Comparison of ENCODE assay signal across 10 cellular contexts in the genomic region with DNA sequence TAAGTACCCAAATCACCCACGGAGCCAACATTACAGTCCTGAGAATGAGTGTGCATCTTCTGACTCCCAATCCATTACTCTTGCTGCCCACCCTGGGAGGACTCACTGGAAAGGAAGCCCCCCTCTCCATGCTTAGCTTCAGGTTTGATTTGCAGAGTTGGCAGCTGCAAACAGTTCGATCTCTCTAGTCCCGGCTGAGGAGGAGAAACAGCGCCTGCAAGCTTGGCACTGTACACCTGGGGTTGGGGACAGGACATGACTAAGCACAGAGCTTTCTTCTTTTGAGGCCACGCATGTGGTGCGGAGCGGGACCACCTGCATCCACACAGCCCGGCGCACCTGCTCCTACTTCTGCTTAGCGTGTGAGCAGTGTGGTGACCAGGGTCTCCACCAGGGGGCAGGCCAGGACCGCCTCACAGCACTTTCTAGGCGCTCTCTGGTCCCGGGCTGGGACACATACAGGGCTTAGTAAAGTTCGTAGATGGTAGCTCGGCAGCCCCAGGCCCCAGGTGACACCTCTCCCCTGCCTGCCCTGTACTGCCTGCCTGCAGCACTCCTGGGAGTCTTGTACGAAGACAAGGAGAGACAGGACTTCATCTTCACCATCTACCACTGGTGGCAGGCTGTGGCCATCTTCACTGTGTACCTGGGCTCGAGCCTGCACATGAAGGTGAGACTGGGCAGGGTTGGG. TPM values are rescaled to one million over a fixed set of nuclear protein-coding genes. Genes with fewer than 3 reads are reported as not detected.
DNase-seq lines count a peak whose midpoint lies in the region; ATAC-seq and TF ChIP-seq lines count a peak whose summit lies in the region.
"Not testable (repeated sequence)": the region's sequence is repeated elsewhere in the genome, so short reads cannot be mapped to it uniquely, and the experiment has no call there.
"Had no signal": no experiment of that assay in that cellular context is flagged by ENCODE, and none has a peak within 500 bp of the region (broad histone marks: within the 10 kb centered on the region; RNA-seq: fewer than 3 reads in every experiment).

No MANE protein-coding gene starts in this region.

- H3K27me3 ChIP-seq in Caco-2 (replicated peaks; ENCODE audit: control insufficient read depth, insufficient read depth, low read length); Peyer's patch; upper lobe of left lung: not testable (repeated sequence)
- H3K27me3 ChIP-seq in hepatocyte: peaks cover 18% of the 10 kb centered on the region

- not testable (repeated sequence) for H3K4me3 Mint-ChIP-seq in Caco-2 (ENCODE audit: unreplicated experiment); HFFc6; chondrocyte (ENCODE audit: unreplicated experiment); progenitor cell of endocrine pancreas (ENCODE audit: low read depth)

- not testable (repeated sequence) for H3K4me2 ChIP-seq in hepatocyte

- not testable (repeated sequence) for H3K27ac Mint-ChIP-seq in Caco-2 (ENCODE audit: unreplicated experiment); HFFc6; chondrocyte (ENCODE audit: unreplicated experiment); progenitor cell of endocrine pancreas

- POLR2A ChIA-PET in Caco-2 (lab: Charles Lee): not testable (repeated sequence)

- not testable (repeated sequence) for H3K9me3 Mint-ChIP-seq in Caco-2 (ENCODE audit: unreplicated experiment); HFFc6; chondrocyte (ENCODE audit: low read depth); progenitor cell of endocrine pancreas (ENCODE audit: low read depth)

- not testable (repeated sequence) for H3K9me2 ChIP-seq in hepatocyte (replicated peaks; ENCODE audit: insufficient read depth)

- H3K36me3 Mint-ChIP-seq in Caco-2 (ENCODE audit: insufficient read depth, unreplicated experiment); HFFc6 (ENCODE audit: low read depth); chondrocyte (ENCODE audit: low read depth); progenitor cell of endocrine pancreas (ENCODE audit: insufficient read depth): not testable (repeated sequence)

- not testable (repeated sequence) for H3K27ac ChIP-seq in Peyer's patch, hepatocyte, upper lobe of left lung

- H3K4me3 ChIP-seq in Caco-2 (ENCODE audit: low read depth, low read length); Peyer's patch; hepatocyte; upper lobe of left lung: not testable (repeated sequence)

- TF ChIP-seq EP300 in upper lobe of left lung (IDR thresholded peaks at IDR 0.05): not testable (repeated sequence)

- not testable (repeated sequence) for H3K36me3 ChIP-seq in Caco-2 (ENCODE audit: control insufficient read depth, insufficient read depth, low read length); Peyer's patch; hepatocyte (replicated peaks; ENCODE audit: insufficient read depth, low read depth); upper lobe of left lung

- peak; percentile 71 to 74 for DNase-seq in Caco-2
- DNase-seq in HFFc6; Peyer's patch; chondrocyte (ENCODE audit: low spot score); hepatocyte (ENCODE audit: low spot score); upper lobe of left lung: not testable (repeated sequence)
- peak; percentile 29 for DNase-seq in activated T-cell treated with anti-CD3 and anti-CD28 coated beads, Interleukin-2, amount 50 U/mL, for 1 hour
- peak; percentile 27 for DNase-seq in progenitor cell of endocrine pancreas (ENCODE audit: low spot score, unreplicated experiment)

- not testable (repeated sequence) for H2AFZ ChIP-seq in hepatocyte

- H3K4me1 Mint-ChIP-seq in Caco-2 (ENCODE audit: low read depth, unreplicated experiment); HFFc6 (ENCODE audit: low read depth); chondrocyte (ENCODE audit: low read depth); progenitor cell of endocrine pancreas (ENCODE audit: low read depth): not testable (repeated sequence)

- not testable (repeated sequence) for ATAC-seq in upper lobe of left lung (ENCODE audit: low FRiP score in 2 of 2)

- peak in 1 of 2 experiments; percentile 76 for TF ChIP-seq CTCF in Caco-2 (IDR thresholded peaks at IDR 0.05; ENCODE audit: insufficient read depth in 1 of 2, low read depth in 1 of 2, low read length in 1 of 2, severe bottlenecking in 1 of 2, unreplicated experiment in 1 of 2)
- TF ChIP-seq CTCF in HFFc6 (IDR thresholded peaks at IDR 0.05): peak; percentile 76
- peak in 4 of 6 experiments; percentile 29 to 47 (median 38) for TF ChIP-seq CTCF in Peyer's patch (IDR thresholded peaks at IDR 0.05)
- peak; percentile 74 for TF ChIP-seq CTCF in chondrocyte (IDR thresholded peaks at IDR 0.05)
- peak; percentile 50 for TF ChIP-seq CTCF in hepatocyte (IDR thresholded peaks at IDR 0.05; ENCODE audit: poor library complexity)
- TF ChIP-seq CTCF in progenitor cell of endocrine pancreas (IDR thresholded peaks at IDR 0.05; ENCODE audit: unreplicated experiment): peak; percentile 65
- TF ChIP-seq CTCF in upper lobe of left lung (IDR thresholded peaks at IDR 0.05): peak in 5 of 6 experiments; percentile 27 to 54 (median 45)

- not testable (repeated sequence) for H3K9me3 ChIP-seq in Caco-2; Peyer's patch; hepatocyte (ENCODE audit: low read depth); upper lobe of left lung

- not testable (repeated sequence) for H3K79me2 ChIP-seq in hepatocyte

- H3K4me1 ChIP-seq in Caco-2; Peyer's patch; hepatocyte (ENCODE audit: insufficient read depth): not testable (repeated sequence)
- peaks cover 5 to 10% (median 7%) of the 10 kb centered on the region in 4 donors for H3K4me1 ChIP-seq in upper lobe of left lung

- not testable (repeated sequence) for H3K27me3 Mint-ChIP-seq in Caco-2 (ENCODE audit: insufficient read depth, unreplicated experiment)
- H3K27me3 Mint-ChIP-seq in HFFc6 (ENCODE audit: insufficient read depth) (peaks cover 27% of the 10 kb centered on the region), chondrocyte (ENCODE audit: low read depth) (peaks cover 48% of the 10 kb centered on the region), progenitor cell of endocrine pancreas (peaks cover 56% of the 10 kb centered on the region)

- not testable (repeated sequence) for H4K20me1 ChIP-seq in hepatocyte (ENCODE audit: insufficient read depth, poor library complexity, severe bottlenecking)

- TF ChIP-seq POLR2A in Peyer's patch (IDR thresholded peaks at IDR 0.05); upper lobe of left lung (IDR thresholded peaks at IDR 0.05): not testable (repeated sequence)

- WGBS in hepatocyte (ENCODE audit: low lambda C conversion rate, missing lambda C conversion rate): 29% methylated on average over 10 of the region's 17 CpGs
- WGBS in upper lobe of left lung, 2 donors: 15 to 16% methylated on average over 6 to 12 of the region's 17 CpGs

- intact Hi-C loops in Caco-2 (cut with micrococcal nuclease; ENCODE audit: unreplicated experiment): not testable (repeated sequence)

- CTCF ChIA-PET in Caco-2 (lab: Charles Lee): interaction anchor here (0.6 kb wide), 1 partner anchor 166 kb away, joined by 4 read pairs; no protein-coding TSS in a partner anchor

- BruUV-seq in Caco-2 (replicated peaks; lab: Mats Ljungman, UMichigan): not testable (repeated sequence)

RNA-seq across cellular contexts. Expression of gene KRTAP5-11, which starts 22.3 kb away (rescaled TPM):
- total RNA-seq in Caco-2 (2022): not detected in 2 replicates
- not detected for total RNA-seq in HFFc6 (2021; fragmentation: NEBNext Ultra II Directional; extraction: Animal tissue kit (Norgen Biotek cat#: 25700))
- not detected for total RNA-seq in Peyer's patch
- not detected in 3 replicates for total RNA-seq in chondrocyte
- not detected in 2 replicates for total RNA-seq in hepatocyte
- not detected in 2 replicates for polyA plus RNA-seq in hepatocyte
- not detected in 2 replicates for total RNA-seq in progenitor cell of endocrine pancreas
- total RNA-seq in upper lobe of left lung: not detected
- total RNA-seq: right atrium auricular region, SK-MEL-5 had no signal

RNA-seq across cellular contexts. Expression of gene KRTAP5-10, which starts 39.6 kb away (rescaled TPM):
- total RNA-seq in Caco-2 (2022): not detected in 2 replicates
- not detected for total RNA-seq in HFFc6 (2021; fragmentation: NEBNext Ultra II Directional; extraction: Animal tissue kit (Norgen Biotek cat#: 25700))
- not detected for total RNA-seq in Peyer's patch
- not detected in 3 replicates for total RNA-seq in chondrocyte
- not detected in 2 replicates for total RNA-seq in hepatocyte
- polyA plus RNA-seq in hepatocyte: 0.12 TPM in 1 of 2 replicates, not detected in the other
- 0.41 TPM in 1 of 2 replicates, not detected in the other for total RNA-seq in progenitor cell of endocrine pancreas
- total RNA-seq in upper lobe of left lung: under 1 TPM in 1 of 6 donors, not detected in 5; 0.34 TPM
- total RNA-seq: right atrium auricular region had no signal

RNA-seq across cellular contexts. Expression of gene KRTAP5-9, which starts 56.7 kb away (rescaled TPM):
- total RNA-seq in Caco-2 (2022) (not detected in 2 replicates), Peyer's patch (1 to 10 TPM in 2 of 4 donors, not detected in 2; 1.3 to 2.0 TPM), chondrocyte (0.20 to 0.36 TPM in 2 of 3 replicates, not detected in the other), hepatocyte (0.23 TPM in 1 of 2 replicates, not detected in the other), progenitor cell of endocrine pancreas (0.26 and 0.53 TPM in 2 replicates), upper lobe of left lung (under 1 TPM in 2 of 6 donors, not detected in 4; 0.24 to 0.26 TPM)
- under 1 TPM in 1 of 6 experiments, not detected in 5; 0.26 TPM for total RNA-seq in HFFc6 (2021; fragmentation: NEBNext Ultra II Directional; extraction: Animal tissue kit (Norgen Biotek cat#: 25700))
- polyA plus RNA-seq in hepatocyte: 0.13 TPM in 1 of 2 replicates, not detected in the other
- total RNA-seq: right atrium auricular region, SK-MEL-5 had no signal
